8 cellular contexts compared by ENCODE assay signal in the genomic region with DNA sequence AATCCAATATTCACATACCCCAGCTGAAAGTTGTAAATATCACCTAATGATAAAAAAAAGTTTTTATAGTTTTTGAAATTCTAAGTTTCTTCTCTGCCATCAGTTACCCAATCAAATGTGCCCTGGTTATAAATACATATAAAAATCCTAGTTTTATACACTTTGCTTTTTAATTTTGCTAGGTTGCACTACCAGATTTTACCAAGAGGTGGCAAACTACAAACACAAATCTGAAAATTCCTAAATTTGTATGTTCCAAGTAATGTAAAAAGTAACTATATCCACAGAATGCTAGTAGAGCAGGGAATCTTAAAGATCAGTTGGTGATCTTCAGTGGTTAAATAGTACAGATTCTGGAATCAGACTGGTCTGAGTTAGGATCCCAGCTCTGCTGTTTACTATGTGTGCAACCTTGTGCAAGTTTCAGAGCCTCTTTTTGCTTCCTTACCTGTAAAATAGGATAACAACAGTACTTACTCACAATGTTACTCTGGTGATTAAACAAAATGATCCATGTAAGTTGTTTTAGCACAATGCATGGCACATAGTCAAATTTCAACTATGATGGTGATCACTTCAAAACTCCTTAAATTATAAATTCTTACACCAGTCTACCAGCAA. TPM values are rescaled to one million over a fixed set of nuclear protein-coding genes. Genes with fewer than 3 reads are reported as not detected.
DNase-seq lines count a peak whose midpoint lies in the region; ATAC-seq, FAIRE-seq and TF ChIP-seq lines count a peak whose summit lies in the region.

No MANE protein-coding gene starts in this region.

- H3K4me1 Mint-ChIP-seq in activated CD8-positive, alpha-beta T cell treated with anti-CD3 and anti-CD28 coated beads for 36 hours (ENCODE audit: low read depth) = peaks cover 26% of the 10 kb centered on the region
- H3K4me1 Mint-ChIP-seq in activated CD8-positive, alpha-beta T cell treated with anti-CD3 and anti-CD28 coated beads, Interleukin-2, amount 10 ng/mL, durations not matched to agents 7 days and 5 days (ENCODE audit: low read depth) = peaks cover 12% of the 10 kb centered on the region

- intact Hi-C loops in activated CD8-positive, alpha-beta T cell treated with anti-CD3 and anti-CD28 coated beads for 36 hours (cut with micrococcal nuclease) = no loop called here

- H3K27ac ChIP-seq in small intestine (ENCODE audit: low read depth in 1 of 2, low read length in 1 of 2) = no peak overlapping the region

- H3K36me3 ChIP-seq in small intestine (ENCODE audit: control insufficient read depth in 2 of 2, insufficient read depth in 2 of 2, low read length in 2 of 2) (no peaks in the 10 kb centered on the region), H7 (replicated peaks; ENCODE audit: control insufficient read depth, insufficient read depth, low read length) (no peaks in the 10 kb centered on the region; the same call in 1 of the 2 replicates)

- no peaks in the 10 kb centered on the region for H3K9me3 Mint-ChIP-seq in activated CD8-positive, alpha-beta T cell treated with anti-CD3 and anti-CD28 coated beads for 36 hours
- H3K9me3 Mint-ChIP-seq in activated CD8-positive, alpha-beta T cell treated with anti-CD3 and anti-CD28 coated beads, Interleukin-2, amount 10 ng/mL, durations not matched to agents 7 days and 5 days (ENCODE audit: insufficient read depth) = no peaks in the 10 kb centered on the region

- peak overlapping the region; percentile 46 for H3K27ac Mint-ChIP-seq in activated CD8-positive, alpha-beta T cell treated with anti-CD3 and anti-CD28 coated beads for 36 hours
- H3K27ac Mint-ChIP-seq in activated CD8-positive, alpha-beta T cell treated with anti-CD3 and anti-CD28 coated beads, Interleukin-2, amount 10 ng/mL, durations not matched to agents 7 days and 5 days = no peak overlapping the region

- no peak for FAIRE-seq in small intestine (lab: Jason Lieb, UNC)

- no peaks in the 10 kb centered on the region for H3K27me3 ChIP-seq in small intestine (ENCODE audit: control insufficient read depth in 2 of 2, insufficient read depth in 2 of 2, low read length in 2 of 2)
- no peaks in the 10 kb centered on the region for H3K27me3 ChIP-seq in H7 (ENCODE audit: control insufficient read depth, insufficient read depth, low read length)

- CTCF ChIA-PET in activated CD8-positive, alpha-beta T cell treated with anti-CD3 and anti-CD28 coated beads for 36 hours (lab: Charles Lee) = interaction anchor here (0.7 to 3.8 kb wide), 16 partner anchors 9 to 232 kb away, joined by 3 to 26 read pairs (median 4); no protein-coding TSS in a partner anchor
- CTCF ChIA-PET in activated CD8-positive, alpha-beta T cell treated with anti-CD3 and anti-CD28 coated beads, Interleukin-2, amount 10 ng/mL, durations not matched to agents 7 days and 5 days (lab: Charles Lee) = interaction anchor here (0.7 to 2.4 kb wide), 10 partner anchors 9 to 232 kb away, joined by 3 to 12 read pairs (median 5); a partner anchor contains a TSS

- no peak overlapping the region for H3K4me3 ChIP-seq in small intestine (ENCODE audit: low read depth in 1 of 2, low read length in 2 of 2)
- H3K4me3 ChIP-seq in H7 (ENCODE audit: insufficient read depth, low read depth, low read length) = no peak overlapping the region

- POLR2A ChIA-PET in activated CD8-positive, alpha-beta T cell treated with anti-CD3 and anti-CD28 coated beads for 36 hours (lab: Charles Lee) = interaction anchor here (1.5 kb wide), 1 partner anchor 240 kb away, joined by 3 read pairs; no protein-coding TSS in a partner anchor
- POLR2A ChIA-PET in activated CD8-positive, alpha-beta T cell treated with anti-CD3 and anti-CD28 coated beads, Interleukin-2, amount 10 ng/mL, durations not matched to agents 7 days and 5 days (lab: Charles Lee) = interaction anchor here (0.9 kb wide), 1 partner anchor 11 kb away, joined by 4 read pairs; a partner anchor contains a TSS

- TF ChIP-seq CTCF in activated CD8-positive, alpha-beta T cell treated with anti-CD3 and anti-CD28 coated beads for 36 hours (IDR thresholded peaks at IDR 0.05) = peak; percentile 98

- H3K9me3 ChIP-seq in small intestine (ENCODE audit: control insufficient read depth, low read depth) = no peaks in the 10 kb centered on the region

- peaks cover 14% of the 10 kb centered on the region for H3K36me3 Mint-ChIP-seq in activated CD8-positive, alpha-beta T cell treated with anti-CD3 and anti-CD28 coated beads for 36 hours (ENCODE audit: low read depth)
- peaks cover 12% of the 10 kb centered on the region for H3K36me3 Mint-ChIP-seq in activated CD8-positive, alpha-beta T cell treated with anti-CD3 and anti-CD28 coated beads, Interleukin-2, amount 10 ng/mL, durations not matched to agents 7 days and 5 days (ENCODE audit: low read depth)

- H3K27me3 Mint-ChIP-seq in activated CD8-positive, alpha-beta T cell treated with anti-CD3 and anti-CD28 coated beads for 36 hours = no peaks in the 10 kb centered on the region
- no peaks in the 10 kb centered on the region for H3K27me3 Mint-ChIP-seq in activated CD8-positive, alpha-beta T cell treated with anti-CD3 and anti-CD28 coated beads, Interleukin-2, amount 10 ng/mL, durations not matched to agents 7 days and 5 days (ENCODE audit: low read depth)

- no peak for DNase-seq in activated CD8-positive, alpha-beta T cell treated with anti-CD3 and anti-CD28 coated beads for 36 hours
- no peak for DNase-seq in activated CD8-positive, alpha-beta T cell treated with anti-CD3 and anti-CD28 coated beads, Interleukin-2, amount 10 ng/mL, durations not matched to agents 7 days and 5 days
- DNase-seq in RKO (ENCODE audit: low spot score) (peak; percentile 39), fibroblast of peridontal ligament (ENCODE audit: extremely low read depth) (peak; percentile 81), small intestine (peak; percentile 21), H7 (no peak)
- no peak for DNase-seq in activated effector memory CD4-positive, alpha-beta T cell treated with Interleukin-2 at 50 U/mL for 16 hours
- DNase-seq in activated effector memory CD4-positive, alpha-beta T cell treated with anti-CD3 and anti-CD28 coated beads, Interleukin-2, amount 50 U/mL, for 16 hours = no peak

- peak; percentile 27 for ATAC-seq in activated CD8-positive, alpha-beta T cell treated with anti-CD3 and anti-CD28 coated beads for 36 hours
- ATAC-seq in activated CD8-positive, alpha-beta T cell treated with anti-CD3 and anti-CD28 coated beads, Interleukin-2, amount 10 ng/mL, durations not matched to agents 7 days and 5 days = no peak

- H3K4me1 ChIP-seq in small intestine (ENCODE audit: control insufficient read depth in 2 of 2, insufficient read depth in 1 of 2, low read depth in 1 of 2, low read length in 1 of 2) = no peaks in the 10 kb centered on the region

- H3K4me3 Mint-ChIP-seq in activated CD8-positive, alpha-beta T cell treated with anti-CD3 and anti-CD28 coated beads for 36 hours = no peak overlapping the region
- H3K4me3 Mint-ChIP-seq in activated CD8-positive, alpha-beta T cell treated with anti-CD3 and anti-CD28 coated beads, Interleukin-2, amount 10 ng/mL, durations not matched to agents 7 days and 5 days = no peak overlapping the region

RNA-seq across cellular contexts. Expression of a gene that starts 11.0 kb away (rescaled TPM):
- 10 to 100 TPM; 38.2 to 38.8 TPM for total RNA-seq in activated CD8-positive, alpha-beta T cell treated with anti-CD3 and anti-CD28 coated beads for 36 hours
- 10 to 100 TPM; 38.0 to 40.2 TPM for total RNA-seq in activated CD8-positive, alpha-beta T cell treated with anti-CD3 and anti-CD28 coated beads, Interleukin-2, amount 10 ng/mL, durations not matched to agents 7 days and 5 days
- polyA plus RNA-seq in small intestine = 10 to 100 TPM in 1 of 3 donors, 1 to 10 TPM in 2; 5.7 to 10.7 (median 8.3) TPM
- 16.5 and 21.7 TPM in 2 replicates for total RNA-seq in H7 (2014; rRNA removed; shearing (Covaris generic))

Comparison
In these comparisons a context has a peak if more than half of its experiments do, and no peak if none do; other contexts are left out.
1. DNase-seq: peak in RKO (single experiment), fibroblast of peridontal ligament (single experiment) and small intestine (single experiment); none in activated CD8-positive, alpha-beta T cell treated with anti-CD3 and anti-CD28 coated beads for 36 hours (single experiment), activated CD8-positive, alpha-beta T cell treated with anti-CD3 and anti-CD28 coated beads, Interleukin-2, amount 10 ng/mL, durations not matched to agents 7 days and 5 days (single experiment), H7 (single experiment), activated effector memory CD4-positive, alpha-beta T cell treated with Interleukin-2 at 50 U/mL for 16 hours (single experiment) and activated effector memory CD4-positive, alpha-beta T cell treated with anti-CD3 and anti-CD28 coated beads, Interleukin-2, amount 50 U/mL, for 16 hours (single experiment).